Comparison of ENCODE assay signal across 14 cellular contexts in the genomic region with DNA sequence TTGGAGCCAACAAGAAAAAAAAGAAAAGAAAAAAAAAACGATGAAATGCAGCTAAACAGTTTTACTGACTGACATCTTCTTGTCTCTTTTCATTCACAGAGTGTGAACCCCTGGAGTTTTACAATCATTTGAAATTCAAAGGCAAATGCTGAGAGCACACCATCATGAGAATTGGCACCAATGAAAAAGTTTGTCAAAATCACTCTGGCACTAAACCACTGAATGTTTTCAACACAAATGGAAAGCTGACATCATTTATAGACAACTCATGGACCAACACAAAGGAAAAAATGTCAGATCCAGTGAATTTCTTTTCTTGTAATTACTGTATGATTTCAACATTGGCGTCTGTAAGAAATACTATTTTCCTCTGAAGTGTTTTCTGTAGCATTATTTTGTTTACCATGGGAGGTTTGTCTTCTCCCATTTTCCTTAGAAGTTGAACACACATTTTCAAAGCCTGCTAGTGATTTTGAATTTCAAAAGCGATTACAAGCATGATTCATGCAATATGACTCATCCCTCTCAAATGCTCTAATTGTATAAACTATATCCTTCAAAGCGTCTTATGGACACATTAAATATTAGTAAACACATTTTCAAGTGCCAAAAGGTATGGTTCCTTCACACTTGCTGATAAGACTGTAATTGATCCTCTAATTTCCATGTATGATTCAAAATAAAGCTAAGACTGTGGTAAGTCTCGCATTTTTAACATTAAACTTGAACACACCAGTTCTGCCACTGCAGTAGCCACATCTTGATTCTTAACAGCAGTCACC.
A peak's percentile ranks its signal among the peaks of the same experiment; 100 is the strongest.
DNase-seq lines count a peak whose midpoint lies in the region; ATAC-seq, FAIRE-seq and TF ChIP-seq lines count a peak whose summit lies in the region.
"Had no signal": no experiment of that assay in that cellular context is flagged by ENCODE, and none has a peak within 500 bp of the region (broad histone marks: within the 10 kb centered on the region; RNA-seq: fewer than 3 reads in every experiment).

No MANE protein-coding gene starts in this region.

- H3K9ac ChIP-seq in IMR-90 (ENCODE audit: low read depth, low read length) = no peak overlapping the region

- no peak for TF ChIP-seq RAD21 in IMR-90 (IDR thresholded peaks at IDR 0.05; ENCODE audit: low read length)

- H3K9me3 Mint-ChIP-seq in activated CD4-positive, alpha-beta memory T cell treated with anti-CD3 and anti-CD28 coated beads, Interleukin-2, amount 10 ng/mL, durations not matched to agents 7 days and 5 days = peaks cover 12% of the 10 kb centered on the region

- no peak for ATAC-seq in IMR-90 (ENCODE audit: low read depth)
- ATAC-seq in HG03097 (IDR thresholded peaks at IDR 0.05; ENCODE audit: low FRiP score, unreplicated experiment) = no peak
- ATAC-seq in aorta (ENCODE audit: low FRiP score) = no peak

- TF ChIP-seq CTCF in A673 (conservative IDR thresholded peaks at IDR 0.05; ENCODE audit: low read depth, low read length) (no peak), IMR-90 (conservative IDR thresholded peaks at IDR 0.05; ENCODE audit: low read depth, low read length) (no peak)

- no peaks in the 10 kb centered on the region for H3K9me1 ChIP-seq in IMR-90 (ENCODE audit: insufficient read depth, low read length)

- no peak overlapping the region for H4K5ac ChIP-seq in IMR-90 (ENCODE audit: low read depth, low read length)

- DNase-seq in A673 (ENCODE audit: low spot score) (peak; percentile 91), IMR-90 (peak; percentile 5), amniotic epithelial cell (ENCODE audit: low read depth) (peak; percentile 68), T-helper 2 cell (no peak), aorta (no peak)
- DNase-seq in activated CD4-positive, alpha-beta memory T cell treated with anti-CD3 and anti-CD28 coated beads, Interleukin-2, amount 10 ng/mL, durations not matched to agents 7 days and 5 days = no peak
- DNase-seq: activated CD4-positive, CD25-positive, alpha-beta regulatory T cell; activated CD8-positive, alpha-beta memory T cell treated with anti-CD3 and anti-CD28 coated beads, Interleukin-2, amount 50 U/mL, for 48 hours; immature natural killer cell had no signal

- H3K36me3 ChIP-seq in A673 (ENCODE audit: insufficient read depth, low read length, poor library complexity, severe bottlenecking) (no peaks in the 10 kb centered on the region), IMR-90 (ENCODE audit: control insufficient read depth, insufficient read depth, low read length) (no peaks in the 10 kb centered on the region), aorta (ENCODE audit: control insufficient read depth in 1 of 2, insufficient read depth in 2 of 2, low read length in 1 of 2) (no peaks in the 10 kb centered on the region)
- H3K36me3 ChIP-seq: prostate gland, thoracic aorta had no signal

- H4K91ac ChIP-seq in IMR-90 (ENCODE audit: insufficient read depth, low read depth, low read length) = no peak overlapping the region

- CTCF ChIA-PET in A673 (lab: Charles Lee) (no interaction called here), IMR-90 (lab: Yijun Ruan, JAX) (no interaction called here)
- CTCF ChIA-PET in activated CD4-positive, alpha-beta memory T cell treated with anti-CD3 and anti-CD28 coated beads, Interleukin-2, amount 10 ng/mL, durations not matched to agents 7 days and 5 days (lab: Charles Lee) = no interaction called here

- WGBS in IMR-90 (ENCODE audit: extremely low coverage in 2 of 2, insufficient read length in 1 of 2), 2 experiments = no CpG with 5 or more reads among the region's 5 CpGs
- 56 to 58% methylated on average over 5 of the region's 5 CpGs for WGBS in aorta, 2 donors

- H3K4me3 Mint-ChIP-seq in activated CD4-positive, alpha-beta memory T cell treated with anti-CD3 and anti-CD28 coated beads, Interleukin-2, amount 10 ng/mL, durations not matched to agents 7 days and 5 days = no peak overlapping the region
- H3K4me3 Mint-ChIP-seq: immature natural killer cell had no signal

- H3K27ac Mint-ChIP-seq in activated CD4-positive, alpha-beta memory T cell treated with anti-CD3 and anti-CD28 coated beads, Interleukin-2, amount 10 ng/mL, durations not matched to agents 7 days and 5 days = no peak overlapping the region
- H3K27ac Mint-ChIP-seq: immature natural killer cell had no signal

- no peak overlapping the region for H3K14ac ChIP-seq in IMR-90 (replicated peaks; ENCODE audit: low read depth, low read length)

- intact Hi-C loops in A673 (cut with micrococcal nuclease; ENCODE audit: unreplicated experiment) (no loop called here), IMR-90 (cut with micrococcal nuclease) (no loop called here), aorta (cut with DNase I) (no loop called here)

- H4K20me1 ChIP-seq in IMR-90 (ENCODE audit: insufficient read depth, low read length) = no peaks in the 10 kb centered on the region

- H3K56ac ChIP-seq in IMR-90 (ENCODE audit: extremely low read depth, insufficient read depth, low read length) = no peak overlapping the region

- H3K4ac ChIP-seq in IMR-90 (ENCODE audit: low read depth, low read length) = no peak overlapping the region

- H2AK5ac ChIP-seq in IMR-90 (ENCODE audit: low read depth, low read length) = no peak overlapping the region

- peak overlapping the region; percentile 66 for H3K27ac ChIP-seq in A673 (ENCODE audit: low read depth, low read length, poor library complexity, severe bottlenecking)
- H3K27ac ChIP-seq in IMR-90 (ENCODE audit: insufficient read depth, low read length) = no peak overlapping the region
- H3K27ac ChIP-seq in aorta (ENCODE audit: low read depth in 1 of 2, low read length in 2 of 2) = no peak overlapping the region
- H3K27ac ChIP-seq: prostate gland, thoracic aorta had no signal

- H2BK120ac ChIP-seq in IMR-90 (ENCODE audit: low read depth, low read length) = no peak overlapping the region

- H3K9me3 ChIP-seq in A673 (ENCODE audit: low read depth, low read length, poor library complexity, severe bottlenecking) (peaks cover 8% of the 10 kb centered on the region), IMR-90 (ENCODE audit: control insufficient read depth, insufficient read depth, low read length) (0 out of 2 replicates have a peak, but pooled peaks cover 2% of the 10 kb centered on the region), aorta (ENCODE audit: control insufficient read depth, low read length) (no peaks in the 10 kb centered on the region)
- H3K9me3 ChIP-seq: prostate gland, thoracic aorta had no signal

- H3K4me1 ChIP-seq in A673 (ENCODE audit: insufficient read depth, low read length, poor library complexity, severe bottlenecking) (peaks cover 23% of the 10 kb centered on the region), IMR-90 (ENCODE audit: control insufficient read depth, insufficient read depth, low read length) (no peaks in the 10 kb centered on the region), aorta (ENCODE audit: control insufficient read depth in 1 of 2, insufficient read depth in 2 of 2, low read length in 2 of 2) (no peaks in the 10 kb centered on the region)
- H3K4me1 ChIP-seq: prostate gland had no signal

- no peak overlapping the region for H3K18ac ChIP-seq in IMR-90 (ENCODE audit: low read depth, low read length)

- no peaks in the 10 kb centered on the region for H3K27me3 Mint-ChIP-seq in activated CD4-positive, alpha-beta memory T cell treated with anti-CD3 and anti-CD28 coated beads, Interleukin-2, amount 10 ng/mL, durations not matched to agents 7 days and 5 days

- no peak for TF ChIP-seq POLR2A in IMR-90 (IDR thresholded peaks at IDR 0.05; ENCODE audit: low read depth, low read length)

- H4K8ac ChIP-seq in IMR-90 (ENCODE audit: low read depth in 2 of 2, low read length in 2 of 2) = no peak overlapping the region

- in situ Hi-C loops in IMR-90 (cut with MboI; ENCODE audit: low sequenced_read_pairs) = no loop called here

- H3K4me3 ChIP-seq in A673 (ENCODE audit: low read depth, low read length, poor library complexity, severe bottlenecking) (no peak overlapping the region), IMR-90 (ENCODE audit: insufficient read depth, low read depth, low read length) (no peak overlapping the region), aorta (ENCODE audit: low read length in 2 of 2) (no peak overlapping the region)
- H3K4me3 ChIP-seq: prostate gland, thoracic aorta had no signal

- H2BK15ac ChIP-seq in IMR-90 (ENCODE audit: low read depth, low read length) = no peak overlapping the region

- H3K27me3 ChIP-seq in A673 (replicated peaks; ENCODE audit: insufficient read depth, low read depth, low read length, poor library complexity) = no peaks in the 10 kb centered on the region
- H3K27me3 ChIP-seq in IMR-90 (ENCODE audit: control insufficient read depth, insufficient read depth, low read length) = no peaks in the 10 kb centered on the region
- no peaks in the 10 kb centered on the region for H3K27me3 ChIP-seq in aorta (ENCODE audit: control insufficient read depth in 1 of 2, insufficient read depth in 2 of 2, low read length in 1 of 2)

- BruUV-seq in A673 (replicated peaks; lab: Mats Ljungman, UMichigan) (no TSS peak), IMR-90 (replicated peaks; lab: Mats Ljungman, UMichigan) (no TSS peak)

- no peaks in the 10 kb centered on the region for H3K79me1 ChIP-seq in IMR-90 (ENCODE audit: low read depth in 1 of 2, low read length in 2 of 2)

- no peak overlapping the region for H2AFZ ChIP-seq in IMR-90 (replicated peaks; ENCODE audit: low read length, poor library complexity)

- no peak overlapping the region for H3K23ac ChIP-seq in IMR-90 (ENCODE audit: low read depth, low read length)

- H2BK5ac ChIP-seq in IMR-90 (ENCODE audit: low read depth, low read length, poor library complexity, severe bottlenecking) = no peak overlapping the region

- H2AK9ac ChIP-seq in IMR-90 (replicated peaks; ENCODE audit: low read depth, low read length, poor library complexity) = no peak overlapping the region

- H3K4me2 ChIP-seq in IMR-90 (ENCODE audit: low read depth, low read length) = no peak overlapping the region

- H2BK20ac ChIP-seq in IMR-90 (ENCODE audit: low read depth, low read length) = no peak overlapping the region

- H3K36me3 Mint-ChIP-seq in activated CD4-positive, alpha-beta memory T cell treated with anti-CD3 and anti-CD28 coated beads, Interleukin-2, amount 10 ng/mL, durations not matched to agents 7 days and 5 days (ENCODE audit: low read depth) = no peaks in the 10 kb centered on the region

- H3K4me1 Mint-ChIP-seq in activated CD4-positive, alpha-beta memory T cell treated with anti-CD3 and anti-CD28 coated beads, Interleukin-2, amount 10 ng/mL, durations not matched to agents 7 days and 5 days = no peaks in the 10 kb centered on the region
- H3K4me1 Mint-ChIP-seq: immature natural killer cell had no signal

- POLR2A ChIA-PET in A673 (lab: Charles Lee; ENCODE audit: low non-redundant PET) (no interaction called here), IMR-90 (lab: Charles Lee; ENCODE audit: unreplicated experiment) (no interaction called here)
- POLR2A ChIA-PET in activated CD4-positive, alpha-beta memory T cell treated with anti-CD3 and anti-CD28 coated beads, Interleukin-2, amount 10 ng/mL, durations not matched to agents 7 days and 5 days (lab: Charles Lee) = no interaction called here

- dilution Hi-C loops in IMR-90 (cut with HindIII; ENCODE audit: low sequenced_read_pairs, unreplicated experiment) = no loop called here

- peak; percentile 86 for FAIRE-seq in islet of Langerhans (lab: Jason Lieb, UNC)
- FAIRE-seq: D721Med had no signal

TF ChIP-seq in IMR-90, 13 proteins besides CTCF, POLR2A, EP300 and RAD21 (continues in another document):
- TF ChIP-seq RFX5 (IDR thresholded peaks at IDR 0.05; ENCODE audit: low read depth, low read length) (no peak), RCOR1 (IDR thresholded peaks at IDR 0.05; ENCODE audit: insufficient replicate concordance, low read length) (no peak)

Comparison
In these comparisons a context has a peak if more than half of its experiments do, and no peak if none do; other contexts are left out.
1. DNase-seq: peak in A673 (single experiment), IMR-90 (single experiment) and amniotic epithelial cell (single experiment); none in activated CD4-positive, alpha-beta memory T cell treated with anti-CD3 and anti-CD28 coated beads, Interleukin-2, amount 10 ng/mL, durations not matched to agents 7 days and 5 days (single experiment), T-helper 2 cell (0 of 5) and aorta (0 of 2).